22 cellular contexts compared by ENCODE assay signal in genomic region chr5:54746777-54747398, GRCh38.
DNase-seq lines count a peak whose midpoint lies in the region; ATAC-seq, FAIRE-seq and TF ChIP-seq lines count a peak whose summit lies in the region.
"Had no signal": no experiment of that assay in that cellular context is flagged by ENCODE, and none has a peak within 500 bp of the region (broad histone marks: within the 10 kb centered on the region; RNA-seq: fewer than 3 reads in every experiment).

No MANE protein-coding gene starts in this region.

- H3K9me1 ChIP-seq in K562 (ENCODE audit: control insufficient read depth, insufficient read depth, low read length): no peaks in the 10 kb centered on the region

- H3K4ac ChIP-seq in mesenchymal stem cell (ENCODE audit: low read depth in 1 of 2, low read length in 2 of 2): peak overlapping the region; percentile 5 to 85

- no peak overlapping the region for H3K9ac ChIP-seq in HepG2 (ENCODE audit: insufficient read depth, low read depth, low read length)
- H3K9ac ChIP-seq in K562 (ENCODE audit: insufficient read depth in 1 of 2, low read depth in 2 of 2, low read length in 2 of 2): no peak overlapping the region; a peak in 1 of 4 replicates
- no peak overlapping the region for H3K9ac ChIP-seq in mesenchymal stem cell (ENCODE audit: low read length)
- H3K9ac ChIP-seq: BLaER1 had no signal

- TF ChIP-seq CTCF in HepG2 (CRISPR knock-in tag; IDR thresholded peaks at IDR 0.05) (no peak), right lobe of liver (IDR thresholded peaks at IDR 0.05) (no peak), K562 (IDR thresholded peaks at IDR 0.05 in 2 of 3, conservative IDR thresholded peaks at IDR 0.05 in 1 of 3; ENCODE audit: insufficient read depth in 2 of 3, low read depth in 1 of 3, low read length in 3 of 3) (no peak), dorsolateral prefrontal cortex (IDR thresholded peaks at IDR 0.05 in 54 of 56, conservative IDR thresholded peaks at IDR 0.05 in 2 of 56; ENCODE audit: low read depth in 1 of 56, partially characterized antibody in 56 of 56) (no peak)

- TF ChIP-seq RAD21 in HepG2 (CRISPR knock-in tag; IDR thresholded peaks at IDR 0.05) (no peak), K562 (CRISPR knock-in tag; conservative IDR thresholded peaks at IDR 0.05 in 1 of 2, IDR thresholded peaks at IDR 0.05 in 1 of 2) (no peak)

- H2BK12ac ChIP-seq in mesenchymal stem cell (ENCODE audit: low read length in 2 of 2): peak overlapping the region; percentile 70 to 99

- H3K27me3 ChIP-seq in HepG2 (ENCODE audit: control insufficient read depth in 1 of 2, insufficient read depth in 2 of 2, low read length in 2 of 2) (no peaks in the 10 kb centered on the region; a peak in 1 of 5 replicates), right lobe of liver (no peaks in the 10 kb centered on the region), K562 (ENCODE audit: control insufficient read depth in 2 of 2, insufficient read depth in 2 of 2, low read length in 2 of 2) (no peaks in the 10 kb centered on the region), mesenchymal stem cell (ENCODE audit: control insufficient read depth in 1 of 2, insufficient read depth in 1 of 2, low read length in 2 of 2) (no peaks in the 10 kb centered on the region), dorsolateral prefrontal cortex (no peaks in the 10 kb centered on the region)
- H3K27me3 ChIP-seq: BLaER1 had no signal

- H3K23ac ChIP-seq in mesenchymal stem cell (ENCODE audit: low read length in 2 of 2): no peak overlapping the region

- H4K8ac ChIP-seq in mesenchymal stem cell (ENCODE audit: low read length): no peak overlapping the region

- in situ Hi-C loops in HepG2 (cut with HindIII; ENCODE audit: extremely low pct_ligation_motif_present, low pct_unique_long_range_greater_than_20kb) (no loop called here), K562 (cut with MboI) (no loop called here)

- H2BK120ac ChIP-seq in mesenchymal stem cell (ENCODE audit: low read depth, low read length): no peak overlapping the region

- 0 out of 2 replicates have a peak, but pooled peaks cover 7% of the 10 kb centered on the region for H3K4me1 ChIP-seq in HepG2 (ENCODE audit: insufficient read depth, low read length)
- peaks cover 0 to 10% (median 3%) of the 10 kb centered on the region in 4 donors for H3K4me1 ChIP-seq in right lobe of liver
- H3K4me1 ChIP-seq in K562 (replicated peaks in 1 of 2; ENCODE audit: control insufficient read depth in 2 of 2, insufficient read depth in 2 of 2, low read length in 2 of 2): peaks cover 13 to 41% of the 10 kb centered on the region in 2 experiments
- peaks cover 10% of the 10 kb centered on the region for H3K4me1 ChIP-seq in mesenchymal stem cell (ENCODE audit: control insufficient read depth, insufficient read depth, low read depth, low read length)

- H3K9me3 ChIP-seq in HepG2 (ENCODE audit: low read length) (no peaks in the 10 kb centered on the region), right lobe of liver (no peaks in the 10 kb centered on the region), K562 (replicated peaks; ENCODE audit: control insufficient read depth, insufficient read depth, low read depth, low read length) (no peaks in the 10 kb centered on the region; the same call in 1 of the 2 replicates), mesenchymal stem cell (ENCODE audit: control insufficient read depth, low read length) (no peaks in the 10 kb centered on the region)

- H2AK5ac ChIP-seq in mesenchymal stem cell (ENCODE audit: low read length, severe bottlenecking): no peak overlapping the region

- no peak overlapping the region for H2BK15ac ChIP-seq in mesenchymal stem cell (ENCODE audit: low read depth, poor library complexity, severe bottlenecking)

- POLR2A ChIA-PET in HepG2 (lab: Yijun Ruan, JAX) (no interaction called here), K562 (lab: Yijun Ruan, JAX) (no interaction called here)

- H3K18ac ChIP-seq in mesenchymal stem cell (ENCODE audit: low read depth in 1 of 2, low read length in 2 of 2): peak overlapping the region; percentile 50 to 86

- H2BK5ac ChIP-seq in mesenchymal stem cell (ENCODE audit: low read depth, low read length, poor library complexity, severe bottlenecking): no peak overlapping the region

- H3K4me3 ChIP-seq in HepG2 (replicated peaks in 1 of 3; ENCODE audit: insufficient read depth in 1 of 3, low read depth in 2 of 3, low read length in 3 of 3) (no peak overlapping the region), right lobe of liver (no peak overlapping the region), K562 (no peak overlapping the region), mesenchymal stem cell (ENCODE audit: insufficient read depth in 1 of 2, low read depth in 1 of 2, low read length in 2 of 2) (no peak overlapping the region), dorsolateral prefrontal cortex (no peak overlapping the region)
- H3K4me3 ChIP-seq: BLaER1 had no signal

- no peaks in the 10 kb centered on the region for H3K79me2 ChIP-seq in HepG2 (ENCODE audit: insufficient read depth, low read length)
- no peaks in the 10 kb centered on the region for H3K79me2 ChIP-seq in K562 (ENCODE audit: control insufficient read depth, insufficient read depth, low read length)

- intact Hi-C loops in HepG2 (cut with micrococcal nuclease; ENCODE audit: unreplicated experiment): no loop called here
- intact Hi-C loops in right lobe of liver (cut with DNase I): no loop called here
- intact Hi-C loops in K562 (cut with micrococcal nuclease): no loop called here
- intact Hi-C loops in dorsolateral prefrontal cortex (cut with DNase I): loop anchor here in 1 of 2 donors (5.0 kb wide), 1 partner anchor 95 kb away; no protein-coding TSS in a partner anchor

- H3K36me3 ChIP-seq in HepG2 (replicated peaks in 1 of 2; ENCODE audit: control insufficient read depth in 1 of 2, insufficient read depth in 2 of 2, low read length in 2 of 2) (no peaks in the 10 kb centered on the region), right lobe of liver (no peaks in the 10 kb centered on the region), K562 (ENCODE audit: control insufficient read depth, insufficient read depth, low read length) (no peaks in the 10 kb centered on the region), mesenchymal stem cell (ENCODE audit: control insufficient read depth in 1 of 2, insufficient read depth in 2 of 2, low read depth in 1 of 2, low read length in 2 of 2) (no peaks in the 10 kb centered on the region)
- H3K36me3 ChIP-seq: BLaER1 had no signal

- H3K4me2 ChIP-seq in HepG2 (ENCODE audit: low read depth, low read length) (no peak overlapping the region), K562 (ENCODE audit: insufficient read depth, low read length) (no peak overlapping the region), mesenchymal stem cell (ENCODE audit: low read length, poor library complexity, severe bottlenecking) (no peak overlapping the region)
- H3K4me2 ChIP-seq: BLaER1 had no signal

- TF ChIP-seq EP300 in HepG2 (IDR thresholded peaks at IDR 0.05; ENCODE audit: low read depth in 2 of 2, low read length in 2 of 2): no peak
- TF ChIP-seq EP300 in HepG2 (CRISPR knock-in tag; IDR thresholded peaks at IDR 0.05; ENCODE audit: borderline replicate concordance): no peak
- no peak for TF ChIP-seq EP300 in K562 (IDR thresholded peaks at IDR 0.05; ENCODE audit: low read length)

- H3K79me1 ChIP-seq in mesenchymal stem cell (replicated peaks; ENCODE audit: low read length, poor library complexity, severe bottlenecking): no peaks in the 10 kb centered on the region

- BruUV-seq in HepG2 (replicated peaks; lab: Mats Ljungman, UMichigan): no TSS peak
- BruUV-seq in K562 (replicated peaks; lab: Mats Ljungman, UMichigan): no TSS peak

- 73% methylated on average over 10 of the region's 10 CpGs for WGBS in HepG2 (ENCODE audit: low lambda C conversion rate)
- 93% methylated on average over 9 of the region's 10 CpGs for WGBS in right lobe of liver (ENCODE audit: insufficient coverage, low coverage, low lambda C conversion rate, missing lambda C conversion rate)
- 85% methylated on average over 10 of the region's 10 CpGs for WGBS in K562 (ENCODE audit: insufficient coverage, low coverage, missing lambda C conversion rate)
- 96% methylated on average over 10 of the region's 10 CpGs for WGBS in mesenchymal stem cell

- no peaks in the 10 kb centered on the region for H4K20me1 ChIP-seq in HepG2 (ENCODE audit: insufficient read depth, low read length)
- H4K20me1 ChIP-seq in K562 (replicated peaks; ENCODE audit: control insufficient read depth, insufficient read depth, low read length): no peaks in the 10 kb centered on the region
- H4K20me1 ChIP-seq: BLaER1 had no signal

- no peak for DNase-seq in HepG2 (ENCODE audit: low spot score)
- no peak for DNase-seq in right lobe of liver
- no peak for DNase-seq in K562 (ENCODE audit: extremely low read depth in 1 of 4, low spot score in 3 of 4)
- no peak for DNase-seq in mesenchymal stem cell
- no peak for DNase-seq in SKM-1 treated with dmso at 0.1 percent for 144 hours (lab: John Stamatoyannopoulos, UW; ENCODE audit: unreplicated experiment)
- DNase-seq in dorsolateral prefrontal cortex: no peak
- DNase-seq: Caco-2; CD4-positive, CD25-positive, alpha-beta regulatory T cell; CD8-positive, alpha-beta T cell; DMS153; DND-41; H9; HFFc6 had no signal

- TF ChIP-seq POLR2A in HepG2 (IDR thresholded peaks at IDR 0.05; ENCODE audit: insufficient read depth in 1 of 2, low read depth in 2 of 2, low read length in 2 of 2) (no peak), right lobe of liver (IDR thresholded peaks at IDR 0.05) (no peak), K562 (conservative IDR thresholded peaks at IDR 0.05) (no peak)

- H4K91ac ChIP-seq in mesenchymal stem cell (ENCODE audit: low read length): peak overlapping the region; percentile 94

- CTCF ChIA-PET in HepG2 (lab: Yijun Ruan, JAX; ENCODE audit: low intra/inter-chr PET ratio, low total read pairs): no interaction called here
- CTCF ChIA-PET in K562 (lab: Yijun Ruan, JAX; ENCODE audit: low intra/inter-chr PET ratio): no interaction called here

- no peak for FAIRE-seq in HepG2 (lab: Jason Lieb, UNC)
- no peak for FAIRE-seq in K562 (lab: Jason Lieb, UNC)
- FAIRE-seq: A204.1, G401.6, GM19239 had no signal

- H3K27ac ChIP-seq in HepG2 (ENCODE audit: extremely low read length, insufficient read depth, low read length) (no peak overlapping the region), right lobe of liver (no peak overlapping the region), K562 (ENCODE audit: extremely low read depth, low read depth, low read length) (no peak overlapping the region; the same call in 2 of the 3 replicates), mesenchymal stem cell (ENCODE audit: low read length, poor library complexity, severe bottlenecking) (no peak overlapping the region), dorsolateral prefrontal cortex (no peak overlapping the region)
- H3K27ac ChIP-seq: 22Rv1, BLaER1, C4-2B had no signal

- H2AFZ ChIP-seq in HepG2 (ENCODE audit: low read length): no peak overlapping the region
- peak overlapping the region; percentile 49; the same call in 1 of the 2 replicates for H2AFZ ChIP-seq in K562 (ENCODE audit: low read depth, low read length)
- peak overlapping the region; percentile 18 for H2AFZ ChIP-seq in mesenchymal stem cell (ENCODE audit: low read depth, low read length)

- peak overlapping the region in 1 of 2 experiments; percentile 91 for H3K14ac ChIP-seq in mesenchymal stem cell (ENCODE audit: low read length in 2 of 2)

- ATAC-seq in HepG2: no peak
- no peak for ATAC-seq in right lobe of liver
- ATAC-seq in K562: no peak
- ATAC-seq in GM21529 (IDR thresholded peaks at IDR 0.05; ENCODE audit: unreplicated experiment): no peak
- no peak for ATAC-seq in GM19328 (IDR thresholded peaks at IDR 0.05; ENCODE audit: unreplicated experiment)
- ATAC-seq: CD8-positive, alpha-beta T cell; HCT116 had no signal

Comparison
In these comparisons a context has a peak if more than half of its experiments do, and no peak if none do; other contexts are left out.
1. Of the 241 proteins assayed by ChIP-seq in both HepG2 and K562: peak only in HepG2: NBN; only in K562: ZBTB43; in both: none; in neither: 236; mixed calls (peak in some experiments, not most) for 3.